Comparison of ENCODE assay signal across 8 cellular contexts in the genomic region with DNA sequence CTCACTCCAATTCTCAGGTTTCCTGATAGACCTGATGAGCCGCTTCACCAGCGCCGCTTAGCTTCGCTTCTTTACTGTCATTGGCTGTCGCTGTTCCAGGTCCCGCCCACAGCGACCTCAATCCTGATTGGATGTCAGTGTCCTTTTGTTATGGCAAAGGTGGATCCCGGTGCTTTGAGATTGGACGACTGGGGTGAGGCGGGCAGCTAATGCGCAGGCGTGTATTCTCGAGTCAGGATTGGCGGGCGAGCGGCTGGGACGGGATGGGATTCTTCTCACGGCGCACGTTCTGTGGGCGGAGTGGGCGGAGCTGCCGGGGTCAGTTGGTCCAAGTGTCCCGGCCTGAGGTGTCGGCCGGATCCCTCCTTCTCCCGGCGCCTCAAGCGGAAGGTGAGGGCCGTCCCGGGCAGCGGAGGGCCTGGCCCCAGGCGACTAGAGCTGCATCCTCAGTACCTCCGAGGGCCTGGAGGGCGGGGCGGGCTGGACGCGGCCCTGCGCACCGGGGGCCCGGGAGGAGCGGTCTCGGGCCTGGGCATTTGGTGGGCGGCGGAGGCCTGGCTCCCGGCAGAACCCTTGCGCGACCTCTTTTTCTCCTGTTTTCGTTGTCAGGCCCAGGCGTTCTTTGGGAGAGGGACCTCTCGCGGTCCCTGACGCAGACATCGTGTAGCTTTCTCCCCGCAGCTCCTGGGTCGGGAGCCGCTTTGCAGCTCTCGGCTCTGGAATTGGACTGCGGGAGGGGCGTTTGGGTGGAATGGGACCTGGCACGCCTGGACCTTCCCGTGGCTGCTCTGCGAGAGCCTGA. TPM values are rescaled to one million over a fixed set of nuclear protein-coding genes. Genes with fewer than 3 reads are reported as not detected.
DNase-seq lines count a peak whose midpoint lies in the region; ATAC-seq and TF ChIP-seq lines count a peak whose summit lies in the region.

A gene (plus strand): TSS at position 319 of the 802 bp plus-strand sequence. CDS start 5,525 bp downstream, outside the sequence.

- TF ChIP-seq POLR2A in right lobe of liver (IDR thresholded peaks at IDR 0.05), result peak; percentile 55

- no peaks in the 10 kb centered on the region for H3K36me3 ChIP-seq in duodenal mucosa (ENCODE audit: control insufficient read depth in 1 of 2, insufficient read depth in 2 of 2, low read length in 2 of 2)
- no peaks in the 10 kb centered on the region for H3K36me3 ChIP-seq in right lobe of liver

- H3K27ac ChIP-seq in C4-2B (peak within 1 kb of the TSS; percentile 92), duodenal mucosa (ENCODE audit: low read depth, low read length) (peak within 1 kb of the TSS; percentile 58), right lobe of liver (peak within 1 kb of the TSS; percentile 65 to 85 (median 78))

- H3K9ac ChIP-seq in duodenal mucosa (ENCODE audit: low read depth in 1 of 2, low read length in 2 of 2), result peak within 1 kb of the TSS; percentile 81 to 83

- POLR2A ChIA-PET in activated CD4-positive, alpha-beta memory T cell treated with anti-CD3 and anti-CD28 coated beads, Interleukin-2, amount 10 ng/mL, durations not matched to agents 7 days and 5 days (lab: Charles Lee), result interaction anchor here (0.6 to 1.7 kb wide), 8 partner anchors 9 to 1358 kb away, joined by 3 to 12 read pairs (median 4); a partner anchor contains a TSS

- peak within 1 kb of the TSS; percentile 88 to 93 for H3K4me3 ChIP-seq in duodenal mucosa (ENCODE audit: low read depth in 1 of 2, low read length in 2 of 2)
- H3K4me3 ChIP-seq in right lobe of liver, result peak within 1 kb of the TSS; percentile 88 to 97 (median 93)

- H3K27ac Mint-ChIP-seq in activated CD4-positive, alpha-beta memory T cell treated with anti-CD3 and anti-CD28 coated beads, Interleukin-2, amount 10 ng/mL, durations not matched to agents 7 days and 5 days, result peak within 1 kb of the TSS; percentile 18

- peak; percentile 98 for ATAC-seq in GM19395 (IDR thresholded peaks at IDR 0.05; ENCODE audit: unreplicated experiment)
- peak; percentile 93 for ATAC-seq in HG03565 (IDR thresholded peaks at IDR 0.05; ENCODE audit: unreplicated experiment)
- ATAC-seq in right lobe of liver, result peak; percentile 96 to 98 (median 98)

- intact Hi-C loops in right lobe of liver (cut with DNase I), result no loop called here

- peaks cover 13 to 20% of the 10 kb centered on the region in 2 donors for H3K4me1 ChIP-seq in duodenal mucosa (ENCODE audit: control insufficient read depth in 1 of 2, insufficient read depth in 2 of 2, low read length in 2 of 2)
- peaks cover 0 to 15% (median 3%) of the 10 kb centered on the region in 4 donors for H3K4me1 ChIP-seq in right lobe of liver

- H3K4me1 Mint-ChIP-seq in activated CD4-positive, alpha-beta memory T cell treated with anti-CD3 and anti-CD28 coated beads, Interleukin-2, amount 10 ng/mL, durations not matched to agents 7 days and 5 days, result peaks cover 19% of the 10 kb centered on the region

- H3K9me3 ChIP-seq in duodenal mucosa (ENCODE audit: control insufficient read depth in 1 of 2, low read length in 2 of 2), result no peaks in the 10 kb centered on the region
- no peaks in the 10 kb centered on the region for H3K9me3 ChIP-seq in right lobe of liver

- H3K27me3 ChIP-seq in duodenal mucosa (ENCODE audit: control insufficient read depth in 1 of 2, insufficient read depth in 2 of 2, low read length in 2 of 2), result no peaks in the 10 kb centered on the region
- no peaks in the 10 kb centered on the region for H3K27me3 ChIP-seq in right lobe of liver

- no peaks in the 10 kb centered on the region for H3K9me3 Mint-ChIP-seq in activated CD4-positive, alpha-beta memory T cell treated with anti-CD3 and anti-CD28 coated beads, Interleukin-2, amount 10 ng/mL, durations not matched to agents 7 days and 5 days

- no peaks in the 10 kb centered on the region for H3K36me3 Mint-ChIP-seq in activated CD4-positive, alpha-beta memory T cell treated with anti-CD3 and anti-CD28 coated beads, Interleukin-2, amount 10 ng/mL, durations not matched to agents 7 days and 5 days (ENCODE audit: low read depth)

- whole genome bisulfite sequencing in right lobe of liver (ENCODE audit: insufficient coverage, low coverage, low lambda C conversion rate, missing lambda C conversion rate), result 0% methylated on average over 26 of the region's 63 CpGs

- TF ChIP-seq CTCF in C4-2B (conservative IDR thresholded peaks at IDR 0.05) (no peak), right lobe of liver (IDR thresholded peaks at IDR 0.05) (no peak)

- CTCF ChIA-PET in activated CD4-positive, alpha-beta memory T cell treated with anti-CD3 and anti-CD28 coated beads, Interleukin-2, amount 10 ng/mL, durations not matched to agents 7 days and 5 days (lab: Charles Lee), result interaction anchor here (0.7 to 5.1 kb wide), 14 partner anchors 9 to 716 kb away, joined by 3 to 74 read pairs (median 4); a partner anchor contains a TSS

- DNase-seq in NCI-H774 (lab: John Stamatoyannopoulos, UW) (peak; percentile 93), right lobe of liver (peak; percentile 99 to 100 (median 99))
- DNase-seq in activated CD4-positive, alpha-beta memory T cell treated with anti-CD3 and anti-CD28 coated beads, Interleukin-2, amount 10 ng/mL, durations not matched to agents 7 days and 5 days, result peak; percentile 98
- DNase-seq in stimulated activated CD4-positive, alpha-beta T cell treated with anti-CD3 and anti-CD28 coated beads, Interleukin-4, amount 100 ng/mL, for 4 hours, result peak; percentile 91 to 97

- peaks cover 2% of the 10 kb centered on the region for H3K27me3 Mint-ChIP-seq in activated CD4-positive, alpha-beta memory T cell treated with anti-CD3 and anti-CD28 coated beads, Interleukin-2, amount 10 ng/mL, durations not matched to agents 7 days and 5 days

- no peak within 1 kb of the TSS for H3K4me3 Mint-ChIP-seq in activated CD4-positive, alpha-beta memory T cell treated with anti-CD3 and anti-CD28 coated beads, Interleukin-2, amount 10 ng/mL, durations not matched to agents 7 days and 5 days

RNA-seq across cellular contexts. Expression of the gene that starts here (rescaled TPM):
- total RNA-seq in activated CD4-positive, alpha-beta memory T cell treated with anti-CD3 and anti-CD28 coated beads, Interleukin-2, amount 10 ng/mL, durations not matched to agents 7 days and 5 days, result 10 to 100 TPM; 24.5 to 25.0 TPM
- 10 to 100 TPM; 23.1 to 39.3 (median 29.3) TPM for total RNA-seq in right lobe of liver

Comparison
In these comparisons a context has a peak if more than half of its experiments do, and no peak if none do; other contexts are left out.
1. Peak in every context shown above with its lines: DNase-seq, ATAC-seq, H3K4me3 ChIP-seq and H3K27ac ChIP-seq.